In the genomic region with DNA sequence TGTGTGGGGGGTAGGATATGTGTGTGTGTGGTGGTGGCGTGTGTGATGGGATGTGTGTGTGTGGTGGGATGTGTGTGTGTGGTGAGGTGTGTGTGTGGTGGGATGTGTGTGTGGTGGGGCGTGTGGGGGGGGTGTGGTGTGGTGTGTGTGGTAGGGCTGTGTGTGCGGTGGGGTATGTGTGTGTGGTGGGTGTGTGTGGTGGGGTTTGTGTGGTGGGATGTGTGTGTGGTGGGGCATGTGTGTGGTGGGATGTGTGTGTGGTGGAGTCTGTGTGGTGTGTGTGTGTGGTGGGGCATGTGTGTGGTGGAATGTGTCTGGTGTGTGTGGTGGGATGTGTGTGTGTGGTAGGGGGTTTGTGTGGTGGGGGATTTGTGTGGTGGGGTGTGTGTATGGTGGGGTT, we compare ENCODE assay signal across 15 cellular contexts. TPM values are rescaled to one million over a fixed set of nuclear protein-coding genes. Genes with fewer than 3 reads are reported as not detected.
DNase-seq lines count a peak whose midpoint lies in the region; ATAC-seq, FAIRE-seq and TF ChIP-seq lines count a peak whose summit lies in the region.
"Had no signal": no experiment of that assay in that cellular context is flagged by ENCODE, and none has a peak within 500 bp of the region (broad histone marks: within the 10 kb centered on the region; RNA-seq: fewer than 3 reads in every experiment).

No MANE protein-coding gene starts in this region.

- H3K36me3 Mint-ChIP-seq in HFFc6 (ENCODE audit: low read depth), result peaks cover 12% of the 10 kb centered on the region

- H3K9me3 ChIP-seq in BLaER1 treated with 17β-estradiol and CSF1 and Interleukin-3, amounts not matched to agents 10 nM and 100 nM (replicated peaks in 1 of 11), result no peaks in the 10 kb centered on the region
- H3K9me3 ChIP-seq in endothelial cell of umbilical vein (replicated peaks; ENCODE audit: control insufficient read depth, insufficient read depth, low read length), result no peaks in the 10 kb centered on the region
- H3K9me3 ChIP-seq in prostate gland, result no peaks in the 10 kb centered on the region
- H3K9me3 ChIP-seq in body of pancreas, result no peaks in the 10 kb centered on the region
- H3K9me3 ChIP-seq: left lung had no signal

- ATAC-seq in GM19463 (IDR thresholded peaks at IDR 0.05; ENCODE audit: unreplicated experiment) (no peak), body of pancreas (no peak)
- ATAC-seq: left lung had no signal

- TF ChIP-seq POLR2A in endothelial cell of umbilical vein (IDR thresholded peaks at IDR 0.05; ENCODE audit: low read depth, low read length) (no peak), prostate gland (IDR thresholded peaks at IDR 0.05) (no peak), body of pancreas (IDR thresholded peaks at IDR 0.05) (no peak)

- no peak overlapping the region for H3K4me3 Mint-ChIP-seq in HFFc6
- H3K4me3 Mint-ChIP-seq: activated B cell treated with CpG ODN at 0.5 μM for 24 hours; CD4-positive, alpha-beta memory T cell had no signal

- POLR2A ChIA-PET in endothelial cell of umbilical vein (lab: Charles Lee), result no interaction called here

- peaks cover 83% of the 10 kb centered on the region for H3K4me1 Mint-ChIP-seq in HFFc6 (ENCODE audit: low read depth)

- no peak overlapping the region for H3K4me3 ChIP-seq in BLaER1 treated with 17β-estradiol and CSF1 and Interleukin-3, amounts not matched to agents 10 nM and 100 nM
- H3K4me3 ChIP-seq in endothelial cell of umbilical vein (replicated peaks in 1 of 3; ENCODE audit: insufficient read depth in 1 of 3, low read depth in 1 of 3, low read length in 3 of 3), result no peak overlapping the region
- H3K4me3 ChIP-seq in prostate gland, result no peak overlapping the region
- H3K4me3 ChIP-seq in body of pancreas, result no peak overlapping the region
- H3K4me3 ChIP-seq: left lung had no signal

- BruUV-seq in endothelial cell of umbilical vein (replicated peaks; lab: Mats Ljungman, UMichigan), result no TSS peak

- 95% methylated on average over 3 of the region's 3 CpGs for WGBS in prostate gland
- WGBS in body of pancreas, 2 donors, result 67 to 88% methylated on average over 3 of the region's 3 CpGs

- H3K9me3 Mint-ChIP-seq in HFFc6, result no peaks in the 10 kb centered on the region
- H3K9me3 Mint-ChIP-seq: activated B cell treated with CpG ODN at 0.5 μM for 24 hours; CD4-positive, alpha-beta memory T cell had no signal

- H3K27ac Mint-ChIP-seq in HFFc6, result peak overlapping the region; percentile 95
- H3K27ac Mint-ChIP-seq: activated B cell treated with CpG ODN at 0.5 μM for 24 hours had no signal

- FAIRE-seq in endothelial cell of umbilical vein (lab: Jason Lieb, UNC), result peak; percentile 12
- FAIRE-seq: endometrium had no signal

- H3K9me1 ChIP-seq in endothelial cell of umbilical vein (replicated peaks; ENCODE audit: control insufficient read depth, extremely low read depth, insufficient read depth, low read length), result no peaks in the 10 kb centered on the region

- H3K27ac ChIP-seq in BLaER1 treated with 17β-estradiol and CSF1 and Interleukin-3, amounts not matched to agents 10 nM and 100 nM, result peak overlapping the region in 10 of 11 experiments; percentile 2 to 66 (median 45); a peak in 11 of 22 replicates
- H3K27ac ChIP-seq in endothelial cell of umbilical vein (ENCODE audit: insufficient read depth, low read depth, low read length) (no peak overlapping the region), prostate gland (peak overlapping the region; percentile 70 to 71), body of pancreas (no peak overlapping the region)

- DNase-seq in HFFc6 (no peak), endothelial cell of umbilical vein (ENCODE audit: low read depth, low spot score) (no peak), prostate gland (ENCODE audit: low spot score) (no peak), NOMO-1 (lab: John Stamatoyannopoulos, UW; ENCODE audit: unreplicated experiment in 2 of 2) (no peak), NCI-H1436 treated with DMSO at 0.1 percent for 48 hours (lab: John Stamatoyannopoulos, UW) (no peak), body of pancreas (no peak)
- DNase-seq: activated B cell treated with CpG ODN at 0.5 μM for 24 hours; brain microvascular endothelial cell; CD4-positive, alpha-beta memory T cell; head of caudate nucleus; left lung; nucleus accumbens had no signal

- H3K4me2 ChIP-seq in BLaER1 treated with 17β-estradiol and CSF1 and Interleukin-3, amounts not matched to agents 10 nM and 100 nM, result peak overlapping the region; percentile 70 to 88 (median 81)
- no peak overlapping the region for H3K4me2 ChIP-seq in endothelial cell of umbilical vein (ENCODE audit: insufficient read depth, low read length)

- H3K4me1 ChIP-seq in BLaER1 treated with 17β-estradiol and CSF1 and Interleukin-3, amounts not matched to agents 10 nM and 100 nM, result peaks cover 79 to 100% (median 91%) of the 10 kb centered on the region in 10 experiments
- peaks cover 39% of the 10 kb centered on the region for H3K4me1 ChIP-seq in endothelial cell of umbilical vein (ENCODE audit: control insufficient read depth, extremely low read depth, insufficient read depth, low read length)
- peaks cover 33% of the 10 kb centered on the region for H3K4me1 ChIP-seq in prostate gland (replicated peaks)
- peaks cover 39% of the 10 kb centered on the region for H3K4me1 ChIP-seq in body of pancreas

- no peaks in the 10 kb centered on the region for H3K27me3 ChIP-seq in BLaER1 treated with 17β-estradiol and CSF1 and Interleukin-3, amounts not matched to agents 10 nM and 100 nM
- H3K27me3 ChIP-seq in endothelial cell of umbilical vein (ENCODE audit: control insufficient read depth in 2 of 2, insufficient read depth in 2 of 2, low read length in 2 of 2), result no peaks in the 10 kb centered on the region
- no peaks in the 10 kb centered on the region for H3K27me3 ChIP-seq in prostate gland (replicated peaks; ENCODE audit: insufficient read depth)
- H3K27me3 ChIP-seq in body of pancreas, result no peaks in the 10 kb centered on the region
- H3K27me3 ChIP-seq: brain microvascular endothelial cell, left lung had no signal

- intact Hi-C loops in endothelial cell of umbilical vein (cut with micrococcal nuclease) (loop anchor here (5.0 kb wide), 1 partner anchor 41 kb away; no protein-coding TSS in a partner anchor), prostate gland (cut with DNase I) (loop anchor here (5.0 kb wide), 1 partner anchor 116 kb away; a partner anchor contains a TSS), body of pancreas (cut with DNase I) (no loop called here)

- CTCF ChIA-PET in endothelial cell of umbilical vein (lab: Charles Lee), result no interaction called here

- peaks cover 3% of the 10 kb centered on the region for H3K27me3 Mint-ChIP-seq in HFFc6 (ENCODE audit: insufficient read depth)
- H3K27me3 Mint-ChIP-seq: activated B cell treated with CpG ODN at 0.5 μM for 24 hours; CD4-positive, alpha-beta memory T cell had no signal

- H4K20me1 ChIP-seq in BLaER1 treated with 17β-estradiol and CSF1 and Interleukin-3, amounts not matched to agents 10 nM and 100 nM, result peaks cover 35 to 95% (median 80%) of the 10 kb centered on the region in 11 experiments; a peak in 21 of 22 replicates
- H4K20me1 ChIP-seq in endothelial cell of umbilical vein (replicated peaks; ENCODE audit: control insufficient read depth, extremely low read depth, insufficient read depth, low read length), result no peaks in the 10 kb centered on the region

- peaks cover 4% of the 10 kb centered on the region for H3K79me2 ChIP-seq in endothelial cell of umbilical vein (ENCODE audit: control insufficient read depth, insufficient read depth, low read length)

- H3K36me3 ChIP-seq in BLaER1 treated with 17β-estradiol and CSF1 and Interleukin-3, amounts not matched to agents 10 nM and 100 nM, result peaks cover 0 to 35% (median 21%) of the 10 kb centered on the region in 11 experiments; a peak in 16 of 22 replicates
- no peaks in the 10 kb centered on the region for H3K36me3 ChIP-seq in endothelial cell of umbilical vein (ENCODE audit: control insufficient read depth in 2 of 2, extremely low read depth in 1 of 2, insufficient read depth in 2 of 2, low read length in 2 of 2)
- H3K36me3 ChIP-seq in prostate gland, result no peaks in the 10 kb centered on the region
- no peaks in the 10 kb centered on the region for H3K36me3 ChIP-seq in body of pancreas (replicated peaks in 1 of 2; ENCODE audit: insufficient read depth in 1 of 2, low read depth in 2 of 2)
- H3K36me3 ChIP-seq: brain microvascular endothelial cell had no signal

- TF ChIP-seq CTCF in HFFc6 (IDR thresholded peaks at IDR 0.05), result no peak
- TF ChIP-seq CTCF in endothelial cell of umbilical vein (IDR thresholded peaks at IDR 0.05; ENCODE audit: extremely low read depth in 1 of 2, insufficient read depth in 1 of 2, low read depth in 1 of 2, low read length in 2 of 2), result no peak
- no peak for TF ChIP-seq CTCF in prostate gland (IDR thresholded peaks at IDR 0.05)
- TF ChIP-seq CTCF in body of pancreas (IDR thresholded peaks at IDR 0.05), result no peak

- peak overlapping the region in 6 of 11 experiments; percentile 10 to 43 (median 20); a peak in 5 of 22 replicates for H3K9ac ChIP-seq in BLaER1 treated with 17β-estradiol and CSF1 and Interleukin-3, amounts not matched to agents 10 nM and 100 nM
- H3K9ac ChIP-seq in endothelial cell of umbilical vein (replicated peaks; ENCODE audit: extremely low read depth, insufficient read depth, low read length), result no peak overlapping the region

- no peak overlapping the region for H2AFZ ChIP-seq in endothelial cell of umbilical vein (ENCODE audit: low read depth, low read length)

- dilution Hi-C loops in endothelial cell of umbilical vein (cut with MboI; ENCODE audit: extremely low pct_ligation_motif_present, low sequenced_read_pairs), result no loop called here

TF ChIP-seq in endothelial cell of umbilical vein, 7 proteins besides CTCF, POLR2A, EP300 and RAD21 (continues in another document):
- no peak for TF ChIP-seq JUN (IDR thresholded peaks at IDR 0.05; ENCODE audit: borderline replicate concordance, insufficient read depth, insufficient read length, low read depth)
- TF ChIP-seq GATA2 (IDR thresholded peaks at IDR 0.05; ENCODE audit: insufficient read depth, insufficient read length, low read depth, low read length), result no peak
- TF ChIP-seq MYC (IDR thresholded peaks at IDR 0.05; ENCODE audit: low read depth, low read length), result no peak

RNA-seq across cellular contexts. Expression of a gene that starts 41.2 kb away (rescaled TPM):
- 10 to 100 TPM in 1 of 6 experiments, 1 to 10 TPM in 5; 2.2 to 11.5 (median 3.6) TPM for total RNA-seq in HFFc6 (2021; fragmentation: NEBNext Ultra II Directional; extraction: Animal tissue kit (Norgen Biotek cat#: 25700))
- total RNA-seq in endothelial cell of umbilical vein, result 0.62 TPM in 1 of 2 replicates, not detected in the other
- 0.18 and 0.40 TPM in 2 replicates for polyA plus RNA-seq in endothelial cell of umbilical vein
- 0.13 and 0.24 TPM in 2 replicates for polyA plus RNA-seq in endothelial cell of umbilical vein (2011; cell fraction: cytosol; rRNA removed)
- 0.20 and 0.24 TPM in 2 replicates for polyA plus RNA-seq in endothelial cell of umbilical vein (2011; cell fraction: nucleus; rRNA removed)
- 0.20 and 0.67 TPM in 2 replicates for polyA plus RNA-seq in endothelial cell of umbilical vein (2012)
- not detected in 2 replicates for polyA minus RNA-seq in endothelial cell of umbilical vein
- polyA minus RNA-seq in endothelial cell of umbilical vein (2011; cell fraction: cytosol; rRNA and poly(A)+ RNA removed), result 1.5 TPM
- not detected in 2 replicates for polyA minus RNA-seq in endothelial cell of umbilical vein (2011; cell fraction: nucleus; rRNA and poly(A)+ RNA removed)
- total RNA-seq in prostate gland, result under 1 TPM; 0.27 to 0.51 TPM
- total RNA-seq in body of pancreas, result not detected
- polyA plus RNA-seq: CD4-positive, alpha-beta memory T cell had no signal

Comparison
In these comparisons a context has a peak if more than half of its experiments do, and no peak if none do; other contexts are left out.
1. H3K27ac ChIP-seq: peak in BLaER1 treated with 17β-estradiol and CSF1 and Interleukin-3, amounts not matched to agents 10 nM and 100 nM (10 of 11) and prostate gland (2 of 2); none in endothelial cell of umbilical vein (single experiment) and body of pancreas (0 of 4).